9 cellular contexts compared by ENCODE assay signal in genomic region chr1:151401125-151401788, GRCh38. TPM values are rescaled to one million over a fixed set of nuclear protein-coding genes. Genes with fewer than 3 reads are reported as not detected.
DNase-seq lines count a peak whose midpoint lies in the region; FAIRE-seq and TF ChIP-seq lines count a peak whose summit lies in the region.
"Had no signal": no experiment of that assay in that cellular context is flagged by ENCODE, and none has a peak within 500 bp of the region (broad histone marks: within the 10 kb centered on the region; RNA-seq: fewer than 3 reads in every experiment).

No MANE protein-coding gene starts in this region.

- peaks cover 29% of the 10 kb centered on the region for H3K4me1 Mint-ChIP-seq in activated CD4-positive, alpha-beta memory T cell treated with anti-CD3 and anti-CD28 coated beads for 36 hours (ENCODE audit: low read depth)

- H3K27ac ChIP-seq in 22Rv1 (peak overlapping the region; percentile 75), iPS-20b (ENCODE audit: low read length) (no peak overlapping the region), uterus (no peak overlapping the region)

- POLR2A ChIA-PET in activated CD4-positive, alpha-beta memory T cell treated with anti-CD3 and anti-CD28 coated beads for 36 hours (lab: Charles Lee), result interaction anchor here (1.3 kb wide), 1 partner anchor 61 kb away, joined by 3 read pairs; no protein-coding TSS in a partner anchor

- H3K27me3 Mint-ChIP-seq in activated CD4-positive, alpha-beta memory T cell treated with anti-CD3 and anti-CD28 coated beads for 36 hours, result no peaks in the 10 kb centered on the region

- H3K27me3 ChIP-seq in iPS-20b (ENCODE audit: insufficient read depth, low read length) (no peaks in the 10 kb centered on the region), uterus (no peaks in the 10 kb centered on the region)

- H3K4me3 ChIP-seq in iPS-20b (ENCODE audit: low read length), result peak overlapping the region; percentile 93; the same call in 1 of the 2 replicates
- H3K4me3 ChIP-seq in uterus, result no peak overlapping the region

- CTCF ChIA-PET in activated CD4-positive, alpha-beta memory T cell treated with anti-CD3 and anti-CD28 coated beads for 36 hours (lab: Charles Lee), result interaction anchor here (0.7 to 2.3 kb wide), 4 partner anchors 60 to 100 kb away, joined by 3 to 11 read pairs (median 7); no protein-coding TSS in a partner anchor

- H3K27ac Mint-ChIP-seq in activated CD4-positive, alpha-beta memory T cell treated with anti-CD3 and anti-CD28 coated beads for 36 hours, result peak overlapping the region; percentile 95

- no peak for TF ChIP-seq POLR2A in uterus (IDR thresholded peaks at IDR 0.05)

- TF ChIP-seq CTCF in 22Rv1 (IDR thresholded peaks at IDR 0.05), result no peak
- TF ChIP-seq CTCF in GM10266 (IDR thresholded peaks at IDR 0.05; ENCODE audit: control insufficient read depth, insufficient read depth, low read depth, missing control alignments), result no peak
- no peak for TF ChIP-seq CTCF in uterus (IDR thresholded peaks at IDR 0.05)

- peaks cover 43% of the 10 kb centered on the region for H3K36me3 Mint-ChIP-seq in activated CD4-positive, alpha-beta memory T cell treated with anti-CD3 and anti-CD28 coated beads for 36 hours

- DNase-seq in ELR (ENCODE audit: low read depth) (peak; percentile 52), iPS-NIHi11 (ENCODE audit: low spot score) (no peak), GM10266 (ENCODE audit: extremely low spot score) (no peak), uterus (no peak), RCC 7860 (ENCODE audit: low spot score) (no peak)
- DNase-seq in activated CD4-positive, alpha-beta memory T cell treated with anti-CD3 and anti-CD28 coated beads for 36 hours, result no peak
- DNase-seq: NCI-H1105 treated with DMSO at 0.1 percent for 48 hours had no signal

- H3K36me3 ChIP-seq in iPS-20b (ENCODE audit: insufficient read depth, low read depth, low read length) (peaks cover 60% of the 10 kb centered on the region), uterus (no peaks in the 10 kb centered on the region)

- FAIRE-seq in RCC 7860 (lab: Jason Lieb, UNC), result no peak

- H3K4me3 Mint-ChIP-seq in activated CD4-positive, alpha-beta memory T cell treated with anti-CD3 and anti-CD28 coated beads for 36 hours, result peak overlapping the region; percentile 88

- intact Hi-C loops in activated CD4-positive, alpha-beta memory T cell treated with anti-CD3 and anti-CD28 coated beads for 36 hours (cut with micrococcal nuclease), result no loop called here
- intact Hi-C loops in uterus (cut with DNase I; ENCODE audit: low total_unique reads), result loop anchor here (10.0 kb wide), 1 partner anchor 56 kb away; the partner anchor contains the start of gene RFX5

- H3K9me3 ChIP-seq in iPS-20b (ENCODE audit: insufficient read depth, low read depth, low read length), result no peaks in the 10 kb centered on the region
- H3K9me3 ChIP-seq in uterus, result no peaks in the 10 kb centered on the region

- H3K9me3 Mint-ChIP-seq in activated CD4-positive, alpha-beta memory T cell treated with anti-CD3 and anti-CD28 coated beads for 36 hours, result no peaks in the 10 kb centered on the region

- H3K4me1 ChIP-seq in iPS-20b (ENCODE audit: insufficient read depth, low read length) (no peaks in the 10 kb centered on the region), uterus (peaks cover 0 to 9% of the 10 kb centered on the region in 2 donors)

- no peak overlapping the region for H3K9ac ChIP-seq in iPS-20b (ENCODE audit: low read depth, low read length)

RNA-seq across cellular contexts. Expression of gene PSMB4, which starts 1.9 kb away (rescaled TPM):
- 100 to 1,000 TPM; 352 to 355 TPM for total RNA-seq in activated CD4-positive, alpha-beta memory T cell treated with anti-CD3 and anti-CD28 coated beads for 36 hours
- total RNA-seq in uterus, result 100 to 1,000 TPM; 192 to 336 (median 244) TPM

RNA-seq across cellular contexts. Expression of gene SELENBP1, which starts 28.8 kb away (rescaled TPM):
- total RNA-seq in activated CD4-positive, alpha-beta memory T cell treated with anti-CD3 and anti-CD28 coated beads for 36 hours, result not detected
- total RNA-seq in uterus, result 100 to 1,000 TPM in 1 of 4 donors, 10 to 100 TPM in 3; 38.2 to 108 (median 61.6) TPM

RNA-seq across cellular contexts. Expression of gene RFX5, which starts 54.2 kb away (rescaled TPM):
- total RNA-seq in activated CD4-positive, alpha-beta memory T cell treated with anti-CD3 and anti-CD28 coated beads for 36 hours, result 10 to 100 TPM; 64.7 to 68.7 TPM
- 10 to 100 TPM; 22.9 to 66.4 (median 34.1) TPM for total RNA-seq in uterus

RNA-seq across cellular contexts. Expression of gene POGZ, which starts 58.0 kb away (rescaled TPM):
- 10 to 100 TPM; 73.7 to 76.3 TPM for total RNA-seq in activated CD4-positive, alpha-beta memory T cell treated with anti-CD3 and anti-CD28 coated beads for 36 hours
- total RNA-seq in uterus, result 100 to 1,000 TPM in 1 of 4 donors, 10 to 100 TPM in 3; 34.3 to 191 (median 62.8) TPM

Comparison
In these comparisons a context has a peak if more than half of its experiments do, and no peak if none do; other contexts are left out.
1. RNA of gene SELENBP1, which starts 28.8 kb away (total RNA-seq): 38.2 to 108 TPM in uterus; not detected in activated CD4-positive, alpha-beta memory T cell treated with anti-CD3 and anti-CD28 coated beads for 36 hours; every median in the first group is over 10 times any median in the second.